1 cellular context compared by ENCODE assay signal in the genomic region with DNA sequence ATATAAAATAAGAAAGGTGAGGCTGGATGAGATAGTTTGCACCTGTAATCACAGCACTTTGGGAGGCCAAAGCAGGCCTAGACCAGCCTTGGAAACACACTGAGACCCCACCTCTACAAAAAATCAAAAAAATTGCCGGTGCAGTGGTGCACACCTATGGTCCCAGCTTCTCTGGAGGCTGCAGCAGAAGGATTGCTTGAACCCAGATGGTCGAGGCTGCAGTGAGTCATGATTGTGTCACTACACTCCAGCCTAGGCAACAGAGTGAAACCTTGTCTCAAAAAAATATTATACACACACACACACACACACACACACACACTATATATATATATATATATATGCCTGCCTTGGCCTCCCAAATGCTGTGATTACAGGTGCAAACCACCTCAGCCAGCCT.
TF ChIP-seq lines count a peak whose summit lies in the region.

No MANE protein-coding gene starts in this region.

TF ChIP-seq in WTC11, 78 proteins besides CTCF, POLR2A, EP300 and RAD21 (continued from another document):
- TF ChIP-seq, protein P1, sequence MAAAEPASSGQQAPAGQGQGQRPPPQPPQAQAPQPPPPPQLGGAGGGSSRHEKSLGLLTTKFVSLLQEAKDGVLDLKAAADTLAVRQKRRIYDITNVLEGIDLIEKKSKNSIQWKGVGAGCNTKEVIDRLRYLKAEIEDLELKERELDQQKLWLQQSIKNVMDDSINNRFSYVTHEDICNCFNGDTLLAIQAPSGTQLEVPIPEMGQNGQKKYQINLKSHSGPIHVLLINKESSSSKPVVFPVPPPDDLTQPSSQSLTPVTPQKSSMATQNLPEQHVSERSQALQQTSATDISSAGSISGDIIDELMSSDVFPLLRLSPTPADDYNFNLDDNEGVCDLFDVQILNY (CRISPR knock-in tag; IDR thresholded peaks at IDR 0.05) = no peak
- TF ChIP-seq HMGA2 (CRISPR knock-in tag; IDR thresholded peaks at IDR 0.05) (no peak), ELF4 (CRISPR knock-in tag; IDR thresholded peaks at IDR 0.05; ENCODE audit: low read depth) (no peak)
- TF ChIP-seq, protein P2, sequence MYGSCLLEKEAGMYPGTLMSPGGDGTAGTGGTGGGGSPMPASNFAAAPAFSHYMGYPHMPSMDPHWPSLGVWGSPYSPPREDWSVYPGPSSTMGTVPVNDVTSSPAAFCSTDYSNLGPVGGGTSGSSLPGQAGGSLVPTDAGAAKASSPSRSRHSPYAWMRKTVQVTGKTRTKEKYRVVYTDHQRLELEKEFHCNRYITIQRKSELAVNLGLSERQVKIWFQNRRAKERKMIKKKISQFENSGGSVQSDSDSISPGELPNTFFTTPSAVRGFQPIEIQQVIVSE (CRISPR knock-in tag; IDR thresholded peaks at IDR 0.05; ENCODE audit: borderline replicate concordance) = no peak
